In genomic region chr15:48355377-48355776, GRCh38 we compare ENCODE assay signal across 12 cellular contexts. TPM values are rescaled to one million over a fixed set of nuclear protein-coding genes. Genes with fewer than 3 reads are reported as not detected.
DNase-seq lines count a peak whose midpoint lies in the region; ATAC-seq, FAIRE-seq and TF ChIP-seq lines count a peak whose summit lies in the region.
"Had no signal": no experiment of that assay in that cellular context is flagged by ENCODE, and none has a peak within 500 bp of the region (broad histone marks: within the 10 kb centered on the region; RNA-seq: fewer than 3 reads in every experiment).

No MANE protein-coding gene starts in this region.

- no peak overlapping the region for H3K4me3 Mint-ChIP-seq in GM23338
- H3K4me3 Mint-ChIP-seq in stimulated activated naive CD8-positive, alpha-beta T cell treated with anti-CD3 and anti-CD28 coated beads, Interleukin-15, amount 100 ng/mL, for 72 hours: no peak overlapping the region
- no peak overlapping the region for H3K4me3 Mint-ChIP-seq in progenitor cell of endocrine pancreas (ENCODE audit: low read depth)
- H3K4me3 Mint-ChIP-seq: CD14-positive monocyte had no signal

- TF ChIP-seq CTCF in GM23338 (conservative IDR thresholded peaks at IDR 0.05; ENCODE audit: low read depth in 2 of 2) (no peak), HepG2 (CRISPR knock-in tag; IDR thresholded peaks at IDR 0.05) (no peak), lower leg skin (IDR thresholded peaks at IDR 0.05) (no peak), progenitor cell of endocrine pancreas (IDR thresholded peaks at IDR 0.05; ENCODE audit: unreplicated experiment) (no peak)

- H3K9me3 Mint-ChIP-seq in GM23338 (no peaks in the 10 kb centered on the region), progenitor cell of endocrine pancreas (ENCODE audit: low read depth) (no peaks in the 10 kb centered on the region)
- no peaks in the 10 kb centered on the region for H3K9me3 Mint-ChIP-seq in stimulated activated naive CD8-positive, alpha-beta T cell treated with anti-CD3 and anti-CD28 coated beads, Interleukin-15, amount 100 ng/mL, for 72 hours
- H3K9me3 Mint-ChIP-seq: CD14-positive monocyte had no signal

- H3K27ac Mint-ChIP-seq in GM23338 (no peak overlapping the region), progenitor cell of endocrine pancreas (no peak overlapping the region)
- H3K27ac Mint-ChIP-seq in stimulated activated naive CD8-positive, alpha-beta T cell treated with anti-CD3 and anti-CD28 coated beads, Interleukin-15, amount 100 ng/mL, for 72 hours: no peak overlapping the region
- H3K27ac Mint-ChIP-seq: CD14-positive monocyte had no signal

- H3K27me3 Mint-ChIP-seq in GM23338 (ENCODE audit: insufficient read depth, low read depth, poor library complexity) (peaks cover 3% of the 10 kb centered on the region), progenitor cell of endocrine pancreas (peaks cover 20% of the 10 kb centered on the region)
- H3K27me3 Mint-ChIP-seq in stimulated activated naive CD8-positive, alpha-beta T cell treated with anti-CD3 and anti-CD28 coated beads, Interleukin-15, amount 100 ng/mL, for 72 hours: no peaks in the 10 kb centered on the region

- H3K79me2 ChIP-seq in GM23338 (replicated peaks; ENCODE audit: insufficient read depth) (no peaks in the 10 kb centered on the region), HepG2 (ENCODE audit: insufficient read depth, low read length) (no peaks in the 10 kb centered on the region)
- H3K79me2 ChIP-seq: parathyroid adenoma had no signal

- TF ChIP-seq RAD21 in HepG2 (CRISPR knock-in tag; IDR thresholded peaks at IDR 0.05): no peak

- H3K36me3 ChIP-seq in GM23338 (ENCODE audit: insufficient read depth) (no peaks in the 10 kb centered on the region), HepG2 (replicated peaks in 1 of 2; ENCODE audit: control insufficient read depth in 1 of 2, insufficient read depth in 2 of 2, low read length in 2 of 2) (no peaks in the 10 kb centered on the region)

- TF ChIP-seq POLR2A in HepG2 (IDR thresholded peaks at IDR 0.05; ENCODE audit: insufficient read depth in 1 of 2, low read depth in 2 of 2, low read length in 2 of 2): no peak
- TF ChIP-seq POLR2A in lower leg skin (IDR thresholded peaks at IDR 0.05): no peak

- FAIRE-seq in HepG2 (lab: Jason Lieb, UNC): peak; percentile 37
- FAIRE-seq: H54 had no signal

- no TSS peak for BruUV-seq in HepG2 (replicated peaks; lab: Mats Ljungman, UMichigan)

- DNase-seq in AML-193 (lab: John Stamatoyannopoulos, UW): peak; percentile 36 to 39
- DNase-seq in GM23338 (ENCODE audit: low spot score): no peak
- peak; percentile 82 for DNase-seq in amniotic epithelial cell (ENCODE audit: low read depth)
- DNase-seq in HepG2 (ENCODE audit: low spot score): peak; percentile 54
- DNase-seq in lower leg skin (ENCODE audit: low spot score in 2 of 2): no peak
- no peak for DNase-seq in stimulated activated naive CD8-positive, alpha-beta T cell treated with anti-CD3 and anti-CD28 coated beads, Interleukin-15, amount 100 ng/mL, for 72 hours
- no peak for DNase-seq in progenitor cell of endocrine pancreas (ENCODE audit: low spot score, unreplicated experiment)
- DNase-seq: activated effector memory CD4-positive, alpha-beta T cell treated with anti-CD3 and anti-CD28 coated beads, Interleukin-2, amount 50 U/mL, for 16 hours had no signal

- POLR2A ChIA-PET in HepG2 (lab: Yijun Ruan, JAX): interaction anchor here (0.6 kb wide), 1 partner anchor 23 kb away, joined by 3 read pairs; no protein-coding TSS in a partner anchor

- ATAC-seq in GM23338 (peak; percentile 49), HepG2 (peak; percentile 93), HG02870 (IDR thresholded peaks at IDR 0.05; ENCODE audit: unreplicated experiment) (no peak)
- ATAC-seq in stimulated activated naive CD8-positive, alpha-beta T cell treated with anti-CD3 and anti-CD28 coated beads, Interleukin-15, amount 100 ng/mL, for 72 hours: no peak

- TF ChIP-seq EP300 in HepG2 (IDR thresholded peaks at IDR 0.05; ENCODE audit: low read depth in 2 of 2, low read length in 2 of 2) (no peak), HepG2 (CRISPR knock-in tag; IDR thresholded peaks at IDR 0.05; ENCODE audit: borderline replicate concordance) (no peak)

- H3K4me1 Mint-ChIP-seq in GM23338 (peaks cover 8% of the 10 kb centered on the region), progenitor cell of endocrine pancreas (ENCODE audit: low read depth) (peaks cover 17% of the 10 kb centered on the region)
- no peaks in the 10 kb centered on the region for H3K4me1 Mint-ChIP-seq in stimulated activated naive CD8-positive, alpha-beta T cell treated with anti-CD3 and anti-CD28 coated beads, Interleukin-15, amount 100 ng/mL, for 72 hours

- H3K9me3 ChIP-seq in HepG2 (ENCODE audit: low read length): no peaks in the 10 kb centered on the region

- CTCF ChIA-PET in HepG2 (lab: Yijun Ruan, JAX; ENCODE audit: low intra/inter-chr PET ratio, low total read pairs): no interaction called here

- H4K20me1 ChIP-seq in GM23338 (replicated peaks; ENCODE audit: insufficient read depth): no peaks in the 10 kb centered on the region
- no peaks in the 10 kb centered on the region for H4K20me1 ChIP-seq in HepG2 (ENCODE audit: insufficient read depth, low read length)

- H3K36me3 Mint-ChIP-seq in GM23338 (ENCODE audit: low read depth): no peaks in the 10 kb centered on the region
- H3K36me3 Mint-ChIP-seq in progenitor cell of endocrine pancreas (ENCODE audit: insufficient read depth): no peaks in the 10 kb centered on the region
- H3K36me3 Mint-ChIP-seq: CD14-positive monocyte had no signal

- WGBS in HepG2 (ENCODE audit: low lambda C conversion rate): 4% methylated on average over 6 of the region's 6 CpGs
- 62 to 65% methylated on average over 6 of the region's 6 CpGs for WGBS in lower leg skin, 2 donors

- peak overlapping the region; percentile 20; the same call in 1 of the 2 replicates for H3K9ac ChIP-seq in HepG2 (ENCODE audit: insufficient read depth, low read depth, low read length)
- H3K9ac ChIP-seq: parathyroid adenoma had no signal

- H3K4me2 ChIP-seq in GM23338 (no peak overlapping the region), HepG2 (ENCODE audit: low read depth, low read length) (peak overlapping the region; percentile 75)

- no peaks in the 10 kb centered on the region for H3K9me2 ChIP-seq in GM23338 (ENCODE audit: insufficient read depth)

- H3K27me3 ChIP-seq in GM23338 (ENCODE audit: insufficient read depth) (no peaks in the 10 kb centered on the region), HepG2 (ENCODE audit: control insufficient read depth in 1 of 2, insufficient read depth in 2 of 2, low read length in 2 of 2) (no peaks in the 10 kb centered on the region)

- no peaks in the 10 kb centered on the region for H3F3A ChIP-seq in GM23338 (replicated peaks; ENCODE audit: low read depth)

- H3K4me3 ChIP-seq in GM23338: no peak overlapping the region
- peak overlapping the region; percentile 35 to 53 (median 38) for H3K4me3 ChIP-seq in HepG2 (replicated peaks in 1 of 3; ENCODE audit: insufficient read depth in 1 of 3, low read depth in 2 of 3, low read length in 3 of 3)
- no peak overlapping the region for H3K4me3 ChIP-seq in lower leg skin (ENCODE audit: low read depth, poor library complexity, severe bottlenecking)

- in situ Hi-C loops in HepG2 (cut with HindIII; ENCODE audit: extremely low pct_ligation_motif_present, low pct_unique_long_range_greater_than_20kb): loop anchor here (10.0 to 25.0 kb wide), 2 partner anchors 159 to 482 kb away; no protein-coding TSS in a partner anchor

- intact Hi-C loops in HepG2 (cut with micrococcal nuclease; ENCODE audit: unreplicated experiment): loop anchor here (2.0 to 5.0 kb wide), 3 partner anchors 25 to 447 kb away; partner anchors contain the start of gene DUT
- intact Hi-C loops in lower leg skin (cut with DNase I; ENCODE audit: low total_unique reads): loop anchor here (10.0 kb wide), 1 partner anchor 449 kb away; no protein-coding TSS in a partner anchor

- H3K27ac ChIP-seq in GM23338 (ENCODE audit: low read depth) (no peak overlapping the region), HepG2 (ENCODE audit: extremely low read length, insufficient read depth, low read length) (no peak overlapping the region)
- H3K27ac ChIP-seq: parathyroid adenoma had no signal

- peak overlapping the region; percentile 29; the same call in 1 of the 2 replicates for H2AFZ ChIP-seq in GM23338
- H2AFZ ChIP-seq in HepG2 (ENCODE audit: low read length): peak overlapping the region; percentile 7
- H2AFZ ChIP-seq: parathyroid adenoma had no signal

- H3K4me1 ChIP-seq in GM23338 (ENCODE audit: insufficient read depth) (no peaks in the 10 kb centered on the region), HepG2 (ENCODE audit: insufficient read depth, low read length) (peaks cover 19% of the 10 kb centered on the region)
- H3K4me1 ChIP-seq: parathyroid adenoma had no signal

RNA-seq across cellular contexts. Expression of gene DUT, which starts 24.1 kb away (rescaled TPM):
- total RNA-seq in GM23338 (2014; rRNA removed; shearing (Covaris generic)): 82.5 and 98.2 TPM in 2 replicates
- polyA plus RNA-seq in GM23338 (2016; fragmentation: Nextera tagmentation; extraction: Ambion mirVana) (420 and 428 TPM in 2 replicates), HepG2 (2011; rRNA removed) (27.8 and 36.7 TPM in 2 replicates)
- total RNA-seq in HepG2 (2016; rRNA removed; fragmentation: Illumina TruSeq; extraction: Trizol) (131 and 133 TPM in 2 replicates), lower leg skin (100 to 1,000 TPM in 1 of 4 donors, 10 to 100 TPM in 3; 69.6 to 140 (median 84.0) TPM), progenitor cell of endocrine pancreas (72.8 and 77.1 TPM in 2 replicates)
- 31.3 and 34.5 TPM in 2 replicates for total RNA-seq in HepG2 (2016; cell fraction: cytosol; rRNA removed; fragmentation: Illumina TruSeq; extraction: Trizol; ENCODE audit: low read depth)
- 126 and 131 TPM in 2 replicates for total RNA-seq in HepG2 (2016; cell fraction: insoluble cytoplasmic fraction; rRNA removed; fragmentation: Illumina TruSeq; extraction: Trizol)
- total RNA-seq in HepG2 (2016; cell fraction: membrane; rRNA removed; fragmentation: Illumina TruSeq; extraction: Trizol): 44.9 and 49.3 TPM in 2 replicates
- total RNA-seq in HepG2 (2016; cell fraction: nucleus; rRNA removed; fragmentation: Illumina TruSeq; extraction: Trizol): 51.1 and 57.3 TPM in 2 replicates
- polyA plus RNA-seq in HepG2 (2011; cell fraction: cytosol; rRNA removed): 24.2 and 29.8 TPM in 2 replicates
- 27.8 and 32.2 TPM in 2 replicates for polyA plus RNA-seq in HepG2 (2011; cell fraction: nucleus; rRNA removed)
- 29.9 and 67.3 TPM in 2 replicates for polyA plus RNA-seq in HepG2 (2012)
- polyA plus RNA-seq in HepG2 (2016; cell fraction: cytosol; fragmentation: Illumina TruSeq; extraction: Trizol; ENCODE audit: low read depth): 35.0 and 42.7 TPM in 2 replicates
- polyA plus RNA-seq in HepG2 (2016; cell fraction: insoluble cytoplasmic fraction; fragmentation: Illumina TruSeq; extraction: Trizol; ENCODE audit: low read depth): 145 and 152 TPM in 2 replicates
- polyA plus RNA-seq in HepG2 (2016; cell fraction: membrane; fragmentation: Illumina TruSeq; extraction: Trizol; ENCODE audit: low read depth): 45.2 and 48.1 TPM in 2 replicates
- 104 and 112 TPM in 2 replicates for polyA plus RNA-seq in HepG2 (2016; cell fraction: nucleus; fragmentation: Illumina TruSeq; extraction: Trizol; ENCODE audit: insufficient read depth, low read depth)
- polyA minus RNA-seq in HepG2 (2011; rRNA and poly(A)+ RNA removed; ENCODE audit: low replicate concordance): 4.1 and 20.6 TPM in 2 replicates
- 19.6 and 24.6 TPM in 2 replicates for polyA minus RNA-seq in HepG2 (2011; cell fraction: cytosol; rRNA and poly(A)+ RNA removed)
- polyA minus RNA-seq in HepG2 (2011; cell fraction: nucleus; rRNA and poly(A)+ RNA removed): 13.9 and 16.2 TPM in 2 replicates

Comparison
In these comparisons a context has a peak if more than half of its experiments do, and no peak if none do; other contexts are left out.
1. DNase-seq: peak in AML-193 (2 of 2), amniotic epithelial cell (single experiment) and HepG2 (single experiment); none in GM23338 (single experiment), lower leg skin (0 of 2), stimulated activated naive CD8-positive, alpha-beta T cell treated with anti-CD3 and anti-CD28 coated beads, Interleukin-15, amount 100 ng/mL, for 72 hours (0 of 2) and progenitor cell of endocrine pancreas (single experiment).
2. ATAC-seq: peak in GM23338 (single experiment) and HepG2 (single experiment); none in HG02870 (single experiment) and stimulated activated naive CD8-positive, alpha-beta T cell treated with anti-CD3 and anti-CD28 coated beads, Interleukin-15, amount 100 ng/mL, for 72 hours (single experiment).
3. H3K4me3 ChIP-seq: peak in HepG2 (3 of 3); none in GM23338 (single experiment) and lower leg skin (single experiment).